In genomic region chr19:46599716-46600392, GRCh38 we compare ENCODE assay signal across 8 cellular contexts. TPM values are rescaled to one million over a fixed set of nuclear protein-coding genes. Genes with fewer than 3 reads are reported as not detected.
A peak's percentile ranks its signal among the peaks of the same experiment; 100 is the strongest.
DNase-seq lines count a peak whose midpoint lies in the region; ATAC-seq, FAIRE-seq and TF ChIP-seq lines count a peak whose summit lies in the region.

No MANE protein-coding gene starts in this region.

- TF ChIP-seq POLR2A in endothelial cell of umbilical vein (IDR thresholded peaks at IDR 0.05; ENCODE audit: low read depth, low read length), result no peak

- no TSS peak for BruUV-seq in Calu3 (replicated peaks; lab: Mats Ljungman, UMichigan)
- BruUV-seq in PC-9 (replicated peaks; lab: Mats Ljungman, UMichigan), result TSS peak; percentile 90
- no TSS peak for BruUV-seq in endothelial cell of umbilical vein (replicated peaks; lab: Mats Ljungman, UMichigan)

- dilution Hi-C loops in endothelial cell of umbilical vein (cut with MboI; ENCODE audit: extremely low pct_ligation_motif_present, low sequenced_read_pairs), result no loop called here

- FAIRE-seq in endothelial cell of umbilical vein (lab: Jason Lieb, UNC), result no peak

- peaks cover 40% of the 10 kb centered on the region for H3K36me3 Mint-ChIP-seq in Calu3 (ENCODE audit: insufficient read depth, unreplicated experiment)

- H3K4me1 ChIP-seq in PC-9 (replicated peaks; ENCODE audit: insufficient read depth) (peaks cover 12% of the 10 kb centered on the region; the same call in 1 of the 2 replicates), endothelial cell of umbilical vein (ENCODE audit: control insufficient read depth, extremely low read depth, insufficient read depth, low read length) (peaks cover 13% of the 10 kb centered on the region), neutrophil (ENCODE audit: control insufficient read depth in 1 of 2, insufficient read depth in 1 of 2, low read depth in 1 of 2, low read length in 1 of 2) (peaks cover 26 to 29% of the 10 kb centered on the region in 2 experiments)

- no peaks in the 10 kb centered on the region for H3K27me3 ChIP-seq in PC-9 (ENCODE audit: insufficient read depth, low read depth)
- H3K27me3 ChIP-seq in endothelial cell of umbilical vein (ENCODE audit: control insufficient read depth in 2 of 2, insufficient read depth in 2 of 2, low read length in 2 of 2), result peaks cover 0 to 3% of the 10 kb centered on the region in 2 experiments
- peaks cover 3% of the 10 kb centered on the region for H3K27me3 ChIP-seq in neutrophil

- H3K27me3 Mint-ChIP-seq in Calu3 (ENCODE audit: unreplicated experiment), result no peaks in the 10 kb centered on the region

- intact Hi-C loops in Calu3 (cut with micrococcal nuclease; ENCODE audit: unreplicated experiment) (no loop called here), PC-9 (cut with micrococcal nuclease; ENCODE audit: unreplicated experiment) (no loop called here), endothelial cell of umbilical vein (cut with micrococcal nuclease) (no loop called here)

- H3K36me3 ChIP-seq in PC-9 (ENCODE audit: low read depth), result no peaks in the 10 kb centered on the region
- no peaks in the 10 kb centered on the region for H3K36me3 ChIP-seq in endothelial cell of umbilical vein (ENCODE audit: control insufficient read depth in 2 of 2, extremely low read depth in 1 of 2, insufficient read depth in 2 of 2, low read length in 2 of 2)
- peaks cover 1% of the 10 kb centered on the region for H3K36me3 ChIP-seq in neutrophil

- H4K20me1 ChIP-seq in PC-9 (ENCODE audit: insufficient read depth) (no peaks in the 10 kb centered on the region), endothelial cell of umbilical vein (replicated peaks; ENCODE audit: control insufficient read depth, extremely low read depth, insufficient read depth, low read length) (no peaks in the 10 kb centered on the region)

- H3K4me3 ChIP-seq in PC-9 (peak overlapping the region; percentile 100), endothelial cell of umbilical vein (replicated peaks in 1 of 3; ENCODE audit: insufficient read depth in 1 of 3, low read depth in 1 of 3, low read length in 3 of 3) (peak overlapping the region in 2 of 3 experiments; percentile 51 to 98), neutrophil (ENCODE audit: low read depth in 1 of 2, low read length in 1 of 2) (peak overlapping the region; percentile 98 to 100)

- peak overlapping the region; percentile 70 for H3K4me2 ChIP-seq in PC-9
- peak overlapping the region; percentile 44 for H3K4me2 ChIP-seq in endothelial cell of umbilical vein (ENCODE audit: insufficient read depth, low read length)

- H3F3A ChIP-seq in PC-9 (ENCODE audit: insufficient read depth, low read depth), result 0 out of 2 replicates have a peak, but pooled peaks cover 4% of the 10 kb centered on the region

- no peak for DNase-seq in Calu3
- no peak for DNase-seq in PC-9
- no peak for DNase-seq in endothelial cell of umbilical vein (ENCODE audit: low read depth, low spot score)
- no peak for DNase-seq in GM19238 (ENCODE audit: insufficient read length, low spot score)

- no peaks in the 10 kb centered on the region for H3K9me3 Mint-ChIP-seq in Calu3 (ENCODE audit: low read depth, unreplicated experiment)

- H3K9ac ChIP-seq in endothelial cell of umbilical vein (replicated peaks; ENCODE audit: extremely low read depth, insufficient read depth, low read length), result peak overlapping the region; percentile 96

- H3K9me3 ChIP-seq in PC-9 (ENCODE audit: insufficient read depth, low read depth), result no peaks in the 10 kb centered on the region
- H3K9me3 ChIP-seq in endothelial cell of umbilical vein (replicated peaks; ENCODE audit: control insufficient read depth, insufficient read depth, low read length), result no peaks in the 10 kb centered on the region
- H3K9me3 ChIP-seq in neutrophil, result no peaks in the 10 kb centered on the region

- no peak for TF ChIP-seq CTCF in Calu3 (IDR thresholded peaks at IDR 0.05; ENCODE audit: unreplicated experiment)
- no peak for TF ChIP-seq CTCF in PC-9 (conservative IDR thresholded peaks at IDR 0.05)
- no peak for TF ChIP-seq CTCF in endothelial cell of umbilical vein (IDR thresholded peaks at IDR 0.05; ENCODE audit: extremely low read depth in 1 of 2, insufficient read depth in 1 of 2, low read depth in 1 of 2, low read length in 2 of 2)
- TF ChIP-seq CTCF in neutrophil (IDR thresholded peaks at IDR 0.05), result no peak

- POLR2A ChIA-PET in PC-9 (lab: Charles Lee; ENCODE audit: unreplicated experiment) (interaction anchor here (0.7 kb wide), 1 partner anchor 45 kb away, joined by 4 read pairs; no protein-coding TSS in a partner anchor), endothelial cell of umbilical vein (lab: Charles Lee) (interaction anchor here (0.6 kb wide), 1 partner anchor 117 kb away, joined by 6 read pairs; the partner anchor contains the start of gene PRKD2)

- no peaks in the 10 kb centered on the region for H3K9me2 ChIP-seq in PC-9 (ENCODE audit: insufficient read depth)

- ATAC-seq in HG02870 (IDR thresholded peaks at IDR 0.05; ENCODE audit: unreplicated experiment) (no peak), GM18868 (IDR thresholded peaks at IDR 0.05; ENCODE audit: unreplicated experiment) (no peak), HG03565 (IDR thresholded peaks at IDR 0.05; ENCODE audit: unreplicated experiment) (no peak)

- no peaks in the 10 kb centered on the region for H3K9me1 ChIP-seq in endothelial cell of umbilical vein (replicated peaks; ENCODE audit: control insufficient read depth, extremely low read depth, insufficient read depth, low read length)

- CTCF ChIA-PET in Calu3 (lab: Charles Lee) (interaction anchor here (0.6 to 3.2 kb wide), 6 partner anchors 14 to 61 kb away, joined by 3 to 21 read pairs (median 5); partner anchors contain the start of gene DACT3), PC-9 (lab: Charles Lee) (interaction anchor here (0.6 kb wide), 2 partner anchors 129 to 896 kb away, joined by 3 to 4 read pairs; no protein-coding TSS in a partner anchor), endothelial cell of umbilical vein (lab: Charles Lee) (interaction anchor here (1.0 to 2.6 kb wide), 6 partner anchors 14 to 70 kb away, joined by 3 to 17 read pairs (median 6); partner anchors contain the start of gene DACT3)

- H2AFZ ChIP-seq in PC-9 (peak overlapping the region; percentile 83), endothelial cell of umbilical vein (ENCODE audit: low read depth, low read length) (peak overlapping the region; percentile 68)

- peaks cover 23% of the 10 kb centered on the region for H3K4me1 Mint-ChIP-seq in Calu3 (ENCODE audit: low read depth, unreplicated experiment)

- peak overlapping the region; percentile 98 for H3K4me3 Mint-ChIP-seq in Calu3 (ENCODE audit: low read depth, unreplicated experiment)

- H3K27ac ChIP-seq in PC-9, result peak overlapping the region; percentile 93
- peak overlapping the region; percentile 93 for H3K27ac ChIP-seq in endothelial cell of umbilical vein (ENCODE audit: insufficient read depth, low read depth, low read length)
- peak overlapping the region; percentile 100 for H3K27ac ChIP-seq in neutrophil

- H3K27ac Mint-ChIP-seq in Calu3 (ENCODE audit: unreplicated experiment), result peak overlapping the region; percentile 100

- H3K79me2 ChIP-seq in PC-9 (ENCODE audit: low read depth) (peaks cover 35% of the 10 kb centered on the region), endothelial cell of umbilical vein (ENCODE audit: control insufficient read depth, insufficient read depth, low read length) (peaks cover 37% of the 10 kb centered on the region)

TF ChIP-seq in endothelial cell of umbilical vein, 7 proteins besides CTCF, POLR2A, EP300 and RAD21 (continues in another document):
- TF ChIP-seq MYC (IDR thresholded peaks at IDR 0.05; ENCODE audit: low read depth, low read length) (no peak), GATA2 (IDR thresholded peaks at IDR 0.05; ENCODE audit: insufficient read depth, insufficient read length, low read depth, low read length) (no peak), FOS (IDR thresholded peaks at IDR 0.05; ENCODE audit: borderline replicate concordance, insufficient read depth, low read length) (no peak), JUN (IDR thresholded peaks at IDR 0.05; ENCODE audit: borderline replicate concordance, insufficient read depth, insufficient read length, low read depth) (no peak)
- TF ChIP-seq, protein P1, sequence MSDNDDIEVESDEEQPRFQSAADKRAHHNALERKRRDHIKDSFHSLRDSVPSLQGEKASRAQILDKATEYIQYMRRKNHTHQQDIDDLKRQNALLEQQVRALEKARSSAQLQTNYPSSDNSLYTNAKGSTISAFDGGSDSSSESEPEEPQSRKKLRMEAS (IDR thresholded peaks at IDR 0.05; ENCODE audit: insufficient read depth, insufficient read length), result no peak

RNA-seq across cellular contexts. Expression of gene CALM3, which starts 1.3 kb away (rescaled TPM):
- total RNA-seq in Calu3 (2022) (182 and 220 TPM in 2 replicates), PC-9 (2021) (211 and 239 TPM in 2 replicates), endothelial cell of umbilical vein (305 and 351 TPM in 2 replicates)
- polyA plus RNA-seq in endothelial cell of umbilical vein, result 328 and 425 TPM in 2 replicates
- polyA plus RNA-seq in endothelial cell of umbilical vein (2011; cell fraction: cytosol; rRNA removed), result 517 and 647 TPM in 2 replicates
- polyA plus RNA-seq in endothelial cell of umbilical vein (2011; cell fraction: nucleus; rRNA removed), result 277 and 398 TPM in 2 replicates
- 409 and 426 TPM in 2 replicates for polyA plus RNA-seq in endothelial cell of umbilical vein (2012)
- polyA minus RNA-seq in endothelial cell of umbilical vein, result 289 and 292 TPM in 2 replicates
- polyA minus RNA-seq in endothelial cell of umbilical vein (2011; cell fraction: cytosol; rRNA and poly(A)+ RNA removed), result 34.8 TPM
- polyA minus RNA-seq in endothelial cell of umbilical vein (2011; cell fraction: nucleus; rRNA and poly(A)+ RNA removed), result 41.3 and 50.8 TPM in 2 replicates

RNA-seq across cellular contexts. Expression of gene PTGIR, which starts 25.0 kb away (rescaled TPM):
- total RNA-seq in Calu3 (2022) (not detected in 2 replicates), PC-9 (2021) (0.28 TPM in 1 of 2 replicates, not detected in the other), endothelial cell of umbilical vein (0.55 and 1.1 TPM in 2 replicates)
- 2.7 and 3.8 TPM in 2 replicates for polyA plus RNA-seq in endothelial cell of umbilical vein
- 1.2 and 1.7 TPM in 2 replicates for polyA plus RNA-seq in endothelial cell of umbilical vein (2011; cell fraction: cytosol; rRNA removed)
- polyA plus RNA-seq in endothelial cell of umbilical vein (2011; cell fraction: nucleus; rRNA removed), result 2.7 and 3.8 TPM in 2 replicates
- polyA plus RNA-seq in endothelial cell of umbilical vein (2012), result 0.58 and 1.2 TPM in 2 replicates
- 0.74 and 0.85 TPM in 2 replicates for polyA minus RNA-seq in endothelial cell of umbilical vein
- polyA minus RNA-seq in endothelial cell of umbilical vein (2011; cell fraction: cytosol; rRNA and poly(A)+ RNA removed), result not detected
- 0.67 and 1.1 TPM in 2 replicates for polyA minus RNA-seq in endothelial cell of umbilical vein (2011; cell fraction: nucleus; rRNA and poly(A)+ RNA removed)

RNA-seq across cellular contexts. Expression of gene GNG8, which starts 36.1 kb away (rescaled TPM):
- not detected in 2 replicates for total RNA-seq in Calu3 (2022)
- total RNA-seq in PC-9 (2021), result not detected in 2 replicates
- not detected in 2 replicates for total RNA-seq in endothelial cell of umbilical vein
- not detected in 2 replicates for polyA plus RNA-seq in endothelial cell of umbilical vein
- polyA plus RNA-seq in endothelial cell of umbilical vein (2011; cell fraction: cytosol; rRNA removed), result not detected in 2 replicates
- not detected in 2 replicates for polyA plus RNA-seq in endothelial cell of umbilical vein (2011; cell fraction: nucleus; rRNA removed)
- polyA plus RNA-seq in endothelial cell of umbilical vein (2012), result not detected in 2 replicates
- not detected in 2 replicates for polyA minus RNA-seq in endothelial cell of umbilical vein
- polyA minus RNA-seq in endothelial cell of umbilical vein (2011; cell fraction: cytosol; rRNA and poly(A)+ RNA removed), result not detected
- not detected in 2 replicates for polyA minus RNA-seq in endothelial cell of umbilical vein (2011; cell fraction: nucleus; rRNA and poly(A)+ RNA removed)
